ENCODE assay signal across 1 cellular context in the genomic region with DNA sequence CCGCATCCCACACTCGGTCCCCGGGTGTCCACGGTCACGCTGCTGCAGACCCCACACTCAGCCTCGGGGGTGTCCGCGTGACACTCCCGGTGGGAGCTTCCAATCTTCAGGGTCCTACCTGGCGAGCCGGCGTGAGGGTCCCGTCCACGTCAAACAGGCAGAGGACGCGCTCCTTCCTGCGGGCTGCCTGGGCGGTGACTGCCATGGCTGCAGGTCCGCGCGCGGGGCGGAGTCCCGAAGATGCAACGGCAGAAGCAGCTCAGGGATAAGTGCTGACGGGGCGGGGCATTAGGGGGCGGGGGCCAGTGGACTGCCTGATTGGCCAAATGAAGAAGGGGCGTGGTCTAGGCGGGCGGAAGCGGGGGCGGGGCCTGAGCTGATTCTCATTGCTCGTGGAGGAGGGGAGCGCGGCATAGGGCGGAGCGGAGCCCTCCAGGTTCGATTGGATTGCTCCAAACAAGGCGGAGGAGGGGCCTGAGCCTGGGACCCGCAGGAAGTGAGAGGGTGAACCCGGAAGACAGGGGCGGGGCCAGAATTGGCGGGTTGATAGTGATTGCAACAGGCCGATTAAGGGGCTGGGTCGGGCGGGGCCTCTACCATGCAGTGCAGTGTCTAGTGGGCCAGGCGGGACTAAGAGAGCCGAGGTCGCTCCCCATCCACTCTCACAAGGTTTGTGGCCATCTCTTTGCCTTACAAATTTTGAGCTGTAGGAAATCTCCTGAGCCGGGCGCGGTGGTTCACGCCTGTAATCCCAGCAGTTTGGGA.
TF ChIP-seq lines count a peak whose summit lies in the region.

A gene (minus strand): TSS at position 240 of the 765 bp plus-strand sequence. CDS start 35 bp downstream, at position 205.

TF ChIP-seq in K562, 482 proteins besides CTCF, POLR2A, EP300 and RAD21 (continued from another document and continues in another):
- TF ChIP-seq, protein P1, sequence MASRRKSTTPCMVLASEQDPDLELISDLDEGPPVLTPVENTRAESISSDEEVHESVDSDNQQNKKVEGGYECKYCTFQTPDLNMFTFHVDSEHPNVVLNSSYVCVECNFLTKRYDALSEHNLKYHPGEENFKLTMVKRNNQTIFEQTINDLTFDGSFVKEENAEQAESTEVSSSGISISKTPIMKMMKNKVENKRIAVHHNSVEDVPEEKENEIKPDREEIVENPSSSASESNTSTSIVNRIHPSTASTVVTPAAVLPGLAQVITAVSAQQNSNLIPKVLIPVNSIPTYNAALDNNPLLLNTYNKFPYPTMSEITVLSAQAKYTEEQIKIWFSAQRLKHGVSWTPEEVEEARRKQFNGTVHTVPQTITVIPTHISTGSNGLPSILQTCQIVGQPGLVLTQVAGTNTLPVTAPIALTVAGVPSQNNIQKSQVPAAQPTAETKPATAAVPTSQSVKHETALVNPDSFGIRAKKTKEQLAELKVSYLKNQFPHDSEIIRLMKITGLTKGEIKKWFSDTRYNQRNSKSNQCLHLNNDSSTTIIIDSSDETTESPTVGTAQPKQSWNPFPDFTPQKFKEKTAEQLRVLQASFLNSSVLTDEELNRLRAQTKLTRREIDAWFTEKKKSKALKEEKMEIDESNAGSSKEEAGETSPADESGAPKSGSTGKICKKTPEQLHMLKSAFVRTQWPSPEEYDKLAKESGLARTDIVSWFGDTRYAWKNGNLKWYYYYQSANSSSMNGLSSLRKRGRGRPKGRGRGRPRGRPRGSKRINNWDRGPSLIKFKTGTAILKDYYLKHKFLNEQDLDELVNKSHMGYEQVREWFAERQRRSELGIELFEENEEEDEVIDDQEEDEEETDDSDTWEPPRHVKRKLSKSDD (conservative IDR thresholded peaks at IDR 0.05; ENCODE audit: low read length) = no peak
- TF ChIP-seq L3MBTL2 (IDR thresholded peaks at IDR 0.05) = peak; percentile 65; the same call in 1 of the 2 replicates
- TF ChIP-seq, protein P2, sequence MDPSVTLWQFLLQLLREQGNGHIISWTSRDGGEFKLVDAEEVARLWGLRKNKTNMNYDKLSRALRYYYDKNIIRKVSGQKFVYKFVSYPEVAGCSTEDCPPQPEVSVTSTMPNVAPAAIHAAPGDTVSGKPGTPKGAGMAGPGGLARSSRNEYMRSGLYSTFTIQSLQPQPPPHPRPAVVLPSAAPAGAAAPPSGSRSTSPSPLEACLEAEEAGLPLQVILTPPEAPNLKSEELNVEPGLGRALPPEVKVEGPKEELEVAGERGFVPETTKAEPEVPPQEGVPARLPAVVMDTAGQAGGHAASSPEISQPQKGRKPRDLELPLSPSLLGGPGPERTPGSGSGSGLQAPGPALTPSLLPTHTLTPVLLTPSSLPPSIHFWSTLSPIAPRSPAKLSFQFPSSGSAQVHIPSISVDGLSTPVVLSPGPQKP (CRISPR knock-in tag; IDR thresholded peaks at IDR 0.05) = no peak
- no peak for TF ChIP-seq KLF10 (CRISPR knock-in tag; IDR thresholded peaks at IDR 0.05)
- TF ChIP-seq, protein P3, sequence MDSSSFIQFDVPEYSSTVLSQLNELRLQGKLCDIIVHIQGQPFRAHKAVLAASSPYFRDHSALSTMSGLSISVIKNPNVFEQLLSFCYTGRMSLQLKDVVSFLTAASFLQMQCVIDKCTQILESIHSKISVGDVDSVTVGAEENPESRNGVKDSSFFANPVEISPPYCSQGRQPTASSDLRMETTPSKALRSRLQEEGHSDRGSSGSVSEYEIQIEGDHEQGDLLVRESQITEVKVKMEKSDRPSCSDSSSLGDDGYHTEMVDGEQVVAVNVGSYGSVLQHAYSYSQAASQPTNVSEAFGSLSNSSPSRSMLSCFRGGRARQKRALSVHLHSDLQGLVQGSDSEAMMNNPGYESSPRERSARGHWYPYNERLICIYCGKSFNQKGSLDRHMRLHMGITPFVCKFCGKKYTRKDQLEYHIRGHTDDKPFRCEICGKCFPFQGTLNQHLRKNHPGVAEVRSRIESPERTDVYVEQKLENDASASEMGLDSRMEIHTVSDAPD (CRISPR knock-in tag; IDR thresholded peaks at IDR 0.05) = no peak
- no peak for TF ChIP-seq ZNF239 (CRISPR knock-in tag; IDR thresholded peaks at IDR 0.05)
- TF ChIP-seq RUNX1 (IDR thresholded peaks at IDR 0.05; ENCODE audit: low read depth) = no peak
- TF ChIP-seq, protein P4, sequence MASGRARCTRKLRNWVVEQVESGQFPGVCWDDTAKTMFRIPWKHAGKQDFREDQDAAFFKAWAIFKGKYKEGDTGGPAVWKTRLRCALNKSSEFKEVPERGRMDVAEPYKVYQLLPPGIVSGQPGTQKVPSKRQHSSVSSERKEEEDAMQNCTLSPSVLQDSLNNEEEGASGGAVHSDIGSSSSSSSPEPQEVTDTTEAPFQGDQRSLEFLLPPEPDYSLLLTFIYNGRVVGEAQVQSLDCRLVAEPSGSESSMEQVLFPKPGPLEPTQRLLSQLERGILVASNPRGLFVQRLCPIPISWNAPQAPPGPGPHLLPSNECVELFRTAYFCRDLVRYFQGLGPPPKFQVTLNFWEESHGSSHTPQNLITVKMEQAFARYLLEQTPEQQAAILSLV (tag; IDR thresholded peaks at IDR 0.05) = no peak
- TF ChIP-seq ZNF507 (tag; conservative IDR thresholded peaks at IDR 0.05) = no peak
- TF ChIP-seq C11orf30 (IDR thresholded peaks at IDR 0.05; ENCODE audit: low read depth) = peak; percentile 78
- TF ChIP-seq SUPT5H (IDR thresholded peaks at IDR 0.05) = peak; percentile 76
- no peak for TF ChIP-seq TCFL5 (CRISPR knock-in tag; conservative IDR thresholded peaks at IDR 0.05)
- TF ChIP-seq GABPA (tag; conservative IDR thresholded peaks at IDR 0.05; ENCODE audit: low read depth) = peak; percentile 84
- no peak for TF ChIP-seq HNRNPK (IDR thresholded peaks at IDR 0.05; ENCODE audit: low read depth, low read length, poor library complexity, severe bottlenecking)
- TF ChIP-seq FOXK2 (conservative IDR thresholded peaks at IDR 0.05 in 1 of 2, IDR thresholded peaks at IDR 0.05 in 1 of 2; ENCODE audit: low read depth in 2 of 2) = 0 out of 4 replicates have a peak, but pooled peaks of 1 of the 2 experiments have one; percentile 21
- TF ChIP-seq, protein P5, sequence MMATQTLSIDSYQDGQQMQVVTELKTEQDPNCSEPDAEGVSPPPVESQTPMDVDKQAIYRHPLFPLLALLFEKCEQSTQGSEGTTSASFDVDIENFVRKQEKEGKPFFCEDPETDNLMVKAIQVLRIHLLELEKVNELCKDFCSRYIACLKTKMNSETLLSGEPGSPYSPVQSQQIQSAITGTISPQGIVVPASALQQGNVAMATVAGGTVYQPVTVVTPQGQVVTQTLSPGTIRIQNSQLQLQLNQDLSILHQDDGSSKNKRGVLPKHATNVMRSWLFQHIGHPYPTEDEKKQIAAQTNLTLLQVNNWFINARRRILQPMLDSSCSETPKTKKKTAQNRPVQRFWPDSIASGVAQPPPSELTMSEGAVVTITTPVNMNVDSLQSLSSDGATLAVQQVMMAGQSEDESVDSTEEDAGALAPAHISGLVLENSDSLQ (IDR thresholded peaks at IDR 0.05) = peak; percentile 37; the same call in 1 of the 2 replicates
- TF ChIP-seq ZNF589 (CRISPR knock-in tag; IDR thresholded peaks at IDR 0.05; ENCODE audit: low read depth) = no peak
- peak; percentile 21; the same call in 1 of the 2 replicates for TF ChIP-seq ZBTB7A (IDR thresholded peaks at IDR 0.05; ENCODE audit: borderline replicate concordance, control insufficient read depth, low read depth, low read length)
- TF ChIP-seq KAT8 (IDR thresholded peaks at IDR 0.05; ENCODE audit: low read depth) = no peak
- TF ChIP-seq SMAD4 (CRISPR knock-in tag; conservative IDR thresholded peaks at IDR 0.05) = 0 out of 2 replicates have a peak, but pooled peaks have one; percentile 35
- TF ChIP-seq CBX1 (IDR thresholded peaks at IDR 0.05; ENCODE audit: low read depth) = no peak
- TF ChIP-seq MEF2A (IDR thresholded peaks at IDR 0.05; ENCODE audit: control insufficient read depth, low read depth, low read length) = no peak
- peak; percentile 34; the same call in 1 of the 2 replicates for TF ChIP-seq RB1 (IDR thresholded peaks at IDR 0.05; ENCODE audit: low read depth)
- TF ChIP-seq, protein P6, sequence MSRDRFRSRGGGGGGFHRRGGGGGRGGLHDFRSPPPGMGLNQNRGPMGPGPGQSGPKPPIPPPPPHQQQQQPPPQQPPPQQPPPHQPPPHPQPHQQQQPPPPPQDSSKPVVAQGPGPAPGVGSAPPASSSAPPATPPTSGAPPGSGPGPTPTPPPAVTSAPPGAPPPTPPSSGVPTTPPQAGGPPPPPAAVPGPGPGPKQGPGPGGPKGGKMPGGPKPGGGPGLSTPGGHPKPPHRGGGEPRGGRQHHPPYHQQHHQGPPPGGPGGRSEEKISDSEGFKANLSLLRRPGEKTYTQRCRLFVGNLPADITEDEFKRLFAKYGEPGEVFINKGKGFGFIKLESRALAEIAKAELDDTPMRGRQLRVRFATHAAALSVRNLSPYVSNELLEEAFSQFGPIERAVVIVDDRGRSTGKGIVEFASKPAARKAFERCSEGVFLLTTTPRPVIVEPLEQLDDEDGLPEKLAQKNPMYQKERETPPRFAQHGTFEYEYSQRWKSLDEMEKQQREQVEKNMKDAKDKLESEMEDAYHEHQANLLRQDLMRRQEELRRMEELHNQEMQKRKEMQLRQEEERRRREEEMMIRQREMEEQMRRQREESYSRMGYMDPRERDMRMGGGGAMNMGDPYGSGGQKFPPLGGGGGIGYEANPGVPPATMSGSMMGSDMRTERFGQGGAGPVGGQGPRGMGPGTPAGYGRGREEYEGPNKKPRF (IDR thresholded peaks at IDR 0.05; ENCODE audit: low read depth, low read length) = no peak
- TF ChIP-seq, protein P7, sequence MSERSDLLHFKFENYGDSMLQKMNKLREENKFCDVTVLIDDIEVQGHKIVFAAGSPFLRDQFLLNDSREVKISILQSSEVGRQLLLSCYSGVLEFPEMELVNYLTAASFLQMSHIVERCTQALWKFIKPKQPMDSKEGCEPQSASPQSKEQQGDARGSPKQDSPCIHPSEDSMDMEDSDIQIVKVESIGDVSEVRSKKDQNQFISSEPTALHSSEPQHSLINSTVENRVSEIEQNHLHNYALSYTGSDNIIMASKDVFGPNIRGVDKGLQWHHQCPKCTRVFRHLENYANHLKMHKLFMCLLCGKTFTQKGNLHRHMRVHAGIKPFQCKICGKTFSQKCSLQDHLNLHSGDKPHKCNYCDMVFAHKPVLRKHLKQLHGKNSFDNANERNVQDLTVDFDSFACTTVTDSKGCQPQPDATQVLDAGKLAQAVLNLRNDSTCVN (CRISPR knock-in tag; IDR thresholded peaks at IDR 0.05) = no peak
- TF ChIP-seq, protein P8, sequence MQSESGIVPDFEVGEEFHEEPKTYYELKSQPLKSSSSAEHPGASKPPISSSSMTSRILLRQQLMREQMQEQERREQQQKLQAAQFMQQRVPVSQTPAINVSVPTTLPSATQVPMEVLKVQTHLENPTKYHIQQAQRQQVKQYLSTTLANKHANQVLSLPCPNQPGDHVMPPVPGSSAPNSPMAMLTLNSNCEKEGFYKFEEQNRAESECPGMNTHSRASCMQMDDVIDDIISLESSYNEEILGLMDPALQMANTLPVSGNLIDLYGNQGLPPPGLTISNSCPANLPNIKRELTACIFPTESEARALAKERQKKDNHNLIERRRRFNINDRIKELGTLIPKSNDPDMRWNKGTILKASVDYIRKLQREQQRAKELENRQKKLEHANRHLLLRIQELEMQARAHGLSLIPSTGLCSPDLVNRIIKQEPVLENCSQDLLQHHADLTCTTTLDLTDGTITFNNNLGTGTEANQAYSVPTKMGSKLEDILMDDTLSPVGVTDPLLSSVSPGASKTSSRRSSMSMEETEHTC (IDR thresholded peaks at IDR 0.05) = no peak
- no peak for TF ChIP-seq CBX2 (IDR thresholded peaks at IDR 0.05; ENCODE audit: insufficient read depth, low read length, poor library complexity, severe bottlenecking)
- no peak for TF ChIP-seq ZNF586 (CRISPR knock-in tag; conservative IDR thresholded peaks at IDR 0.05)
- peak; percentile 54; the same call in 1 of the 2 replicates for TF ChIP-seq POLR2AphosphoS2 (IDR thresholded peaks at IDR 0.05; ENCODE audit: low read length)
- no peak for TF ChIP-seq NFE2L1 (tag; IDR thresholded peaks at IDR 0.05; ENCODE audit: borderline replicate concordance, low read depth)
- no peak for TF ChIP-seq NONO (IDR thresholded peaks at IDR 0.05; ENCODE audit: low read depth in 2 of 2, low read length in 1 of 2)
- no peak for TF ChIP-seq KAT7 (CRISPR knock-in tag; IDR thresholded peaks at IDR 0.05; ENCODE audit: borderline replicate concordance)
- no peak for TF ChIP-seq BHLHE40 (IDR thresholded peaks at IDR 0.05; ENCODE audit: low read length)
- TF ChIP-seq EWSR1 (IDR thresholded peaks at IDR 0.05; ENCODE audit: borderline replicate concordance, low read depth, partially characterized antibody) = no peak
- no peak for TF ChIP-seq ETV6 (IDR thresholded peaks at IDR 0.05; ENCODE audit: borderline replicate concordance in 1 of 2, low read depth in 2 of 2, low read length in 1 of 2)
- TF ChIP-seq ETV6 (CRISPR knock-in tag; IDR thresholded peaks at IDR 0.05; ENCODE audit: borderline replicate concordance) = no peak
- TF ChIP-seq SMARCB1 (IDR thresholded peaks at IDR 0.05; ENCODE audit: insufficient read length, low read depth) = no peak
- TF ChIP-seq ZKSCAN1 (IDR thresholded peaks at IDR 0.05; ENCODE audit: low read depth, low read length) = no peak
- TF ChIP-seq NELFE (IDR thresholded peaks at IDR 0.05; ENCODE audit: insufficient read depth, insufficient read length) = no peak
- TF ChIP-seq FIP1L1 (IDR thresholded peaks at IDR 0.05; ENCODE audit: low read depth, low read length, poor library complexity, severe bottlenecking) = no peak
- TF ChIP-seq, protein P9, sequence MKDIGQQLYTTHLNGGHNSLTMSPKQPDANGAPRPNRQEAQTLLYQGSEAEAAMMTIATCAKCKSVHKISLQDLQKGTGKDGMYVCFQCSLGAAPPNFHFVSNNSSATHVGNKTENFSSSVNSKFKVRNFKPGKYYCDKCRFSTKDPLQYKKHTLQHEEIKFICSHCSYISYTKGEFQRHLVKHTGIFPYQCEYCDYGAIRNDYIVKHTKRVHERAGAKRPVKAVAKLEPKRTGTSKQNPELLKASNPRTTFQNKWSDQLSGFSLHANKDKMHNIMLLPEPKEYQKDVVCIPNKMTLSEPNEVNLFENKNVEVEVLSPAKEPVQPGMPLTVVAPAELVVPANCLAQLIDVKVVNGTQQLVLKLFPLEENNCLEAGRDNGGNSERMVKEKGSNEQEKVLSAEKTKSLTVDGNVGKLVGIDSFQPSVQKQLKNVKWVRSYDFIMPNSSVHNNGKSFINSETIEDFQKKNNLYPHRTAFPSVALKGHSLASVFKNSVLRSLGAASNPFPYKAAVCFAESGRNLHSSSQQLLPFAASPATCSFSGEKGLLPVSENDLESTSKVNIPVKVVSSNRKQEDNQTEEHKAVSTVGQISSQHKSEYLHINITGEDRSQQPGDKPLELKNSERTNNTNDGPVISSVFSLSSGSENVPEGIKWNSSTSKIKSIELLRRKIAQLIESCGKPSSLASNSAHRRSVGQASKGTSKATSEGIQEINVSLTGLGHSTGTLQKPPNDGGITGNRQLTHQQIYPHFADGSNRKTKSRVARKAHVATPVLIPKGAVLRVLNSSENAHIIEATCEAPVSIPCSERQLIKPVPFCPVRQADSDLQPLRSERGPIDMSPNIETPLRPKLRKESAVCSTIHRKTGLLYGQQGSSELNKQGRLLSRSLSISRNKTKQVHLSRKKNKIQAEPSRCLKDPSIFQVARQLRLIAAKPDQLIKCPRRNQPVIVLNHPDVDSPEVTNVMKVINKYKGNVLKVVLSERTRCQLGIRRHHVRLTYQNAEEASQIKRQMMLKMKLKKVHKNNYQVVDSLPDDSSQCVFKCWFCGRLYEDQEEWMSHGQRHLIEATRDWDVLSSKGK (CRISPR knock-in tag; IDR thresholded peaks at IDR 0.05) = no peak
- peak in 1 of 2 experiments; percentile 78; a peak in 1 of 4 replicates for TF ChIP-seq HDAC1 (IDR thresholded peaks at IDR 0.05)
